27 cellular contexts compared by ENCODE assay signal in the genomic region with DNA sequence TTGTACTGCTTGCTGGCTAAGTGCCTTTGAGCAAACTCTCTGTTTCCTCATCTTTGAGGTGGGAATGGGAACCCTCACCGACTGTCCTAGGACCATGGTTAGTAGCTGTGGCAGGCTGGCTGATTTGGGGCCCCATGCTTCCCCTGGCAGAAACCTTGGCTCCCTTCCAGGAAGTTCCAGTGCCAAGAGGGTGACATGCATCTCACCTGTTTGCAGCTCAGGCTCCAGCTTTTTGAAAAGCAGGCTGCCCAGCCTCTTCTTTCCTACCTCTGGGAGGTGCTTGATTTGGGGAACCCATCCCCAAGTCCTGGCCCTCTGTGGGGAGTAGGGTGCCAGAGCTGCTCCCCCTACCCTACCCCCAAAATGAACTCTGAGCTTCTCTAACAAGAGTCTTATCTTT. TPM values are rescaled to one million over a fixed set of nuclear protein-coding genes. Genes with fewer than 3 reads are reported as not detected.
DNase-seq lines count a peak whose midpoint lies in the region; ATAC-seq, FAIRE-seq and TF ChIP-seq lines count a peak whose summit lies in the region.
"Had no signal": no experiment of that assay in that cellular context is flagged by ENCODE, and none has a peak within 500 bp of the region (broad histone marks: within the 10 kb centered on the region; RNA-seq: fewer than 3 reads in every experiment).

No MANE protein-coding gene starts in this region.

- H3K9me3 ChIP-seq in BLaER1 treated with 17β-estradiol and CSF1 and Interleukin-3, amounts not matched to agents 10 nM and 100 nM (replicated peaks in 1 of 11), result no peaks in the 10 kb centered on the region
- no peaks in the 10 kb centered on the region for H3K9me3 ChIP-seq in GM12878 (replicated peaks; ENCODE audit: control insufficient read depth, insufficient read depth, low read length)
- H3K9me3 ChIP-seq: left ventricle myocardium inferior, neutrophil, prostate gland had no signal

- CTCF ChIA-PET in GM12878 (lab: Yijun Ruan, JAX), result interaction anchor here (0.7 to 3.1 kb wide), 8 partner anchors 17 to 310 kb away, joined by 3 to 19 read pairs (median 10); a partner anchor contains a TSS

- TF ChIP-seq POLR2A in GM12878 (IDR thresholded peaks at IDR 0.05; ENCODE audit: low read depth, low read length), result no peak

- DNase-seq in G401 (ENCODE audit: low spot score) (peak; percentile 44), NCI-H2171 (lab: John Stamatoyannopoulos, UW) (peak; percentile 31), GM12878 (ENCODE audit: low read depth, low spot score) (no peak), NOMO-1 (lab: John Stamatoyannopoulos, UW; ENCODE audit: unreplicated experiment in 2 of 2) (no peak), ACHN (no peak)
- DNase-seq: activated CD4-positive, alpha-beta memory T cell treated with anti-CD3 and anti-CD28 coated beads for 36 hours; activated CD4-positive, CD25-positive, alpha-beta regulatory T cell; activated CD8-positive, alpha-beta memory T cell treated with anti-CD3 and anti-CD28 coated beads, Interleukin-2, amount 50 U/mL, for 48 hours; CD4-positive, alpha-beta T cell; effector memory CD4-positive, alpha-beta T cell; left ventricle myocardium inferior; NCI-H187; NCI-H446; NK-92 treated with Interleukin-12 subunit alpha and Interleukin-12 subunit beta, amount 100 ng/mL, for 24 hours; stimulated activated CD4-positive, alpha-beta T cell treated with anti-CD3 and anti-CD28 coated beads, Interleukin-12 subunit alpha, Interleukin-12 subunit beta, amount 100 ng/mL, for 4 hours; stimulated activated CD4-positive, alpha-beta T cell treated with anti-CD3 and anti-CD28 coated beads, Interleukin-4, amount 100 ng/mL, for 24 hours had no signal

- TF ChIP-seq EP300 in GM12878 (IDR thresholded peaks at IDR 0.05; ENCODE audit: borderline replicate concordance in 1 of 2, control insufficient read depth in 1 of 2, low read depth in 2 of 2, low read length in 2 of 2), result no peak

- H3K36me3 ChIP-seq in BLaER1 treated with 17β-estradiol and CSF1 and Interleukin-3, amounts not matched to agents 10 nM and 100 nM, result peaks cover 0 to 14% (median 0%) of the 10 kb centered on the region in 11 experiments; a peak in 2 of 22 replicates
- no peaks in the 10 kb centered on the region; a peak in 1 of 4 replicates for H3K36me3 ChIP-seq in GM12878 (ENCODE audit: control insufficient read depth in 2 of 2, insufficient read depth in 2 of 2, low read length in 1 of 2)
- H3K36me3 ChIP-seq: neutrophil, prostate gland had no signal

- POLR2A ChIA-PET in GM12878 (lab: Charles Lee), result interaction anchor here (0.5 to 3.2 kb wide), 11 partner anchors 10 to 552 kb away, joined by 3 to 23 read pairs (median 6); a partner anchor contains a TSS

- H3K9ac ChIP-seq in BLaER1 treated with 17β-estradiol and CSF1 and Interleukin-3, amounts not matched to agents 10 nM and 100 nM, result no peak overlapping the region
- peak overlapping the region; percentile 24; the same call in 1 of the 2 replicates for H3K9ac ChIP-seq in GM12878 (ENCODE audit: control insufficient read depth, insufficient read depth, low read length)

- H3K4me1 ChIP-seq in BLaER1 treated with 17β-estradiol and CSF1 and Interleukin-3, amounts not matched to agents 10 nM and 100 nM, result peaks cover 8 to 62% (median 49%) of the 10 kb centered on the region in 10 experiments; a peak in 19 of 20 replicates
- H3K4me1 ChIP-seq in GM12878 (ENCODE audit: control insufficient read depth, insufficient read depth, low read length), result peaks cover 70% of the 10 kb centered on the region
- H3K4me1 ChIP-seq: prostate gland had no signal

- TF ChIP-seq RAD21 in GM12878 (IDR thresholded peaks at IDR 0.05; ENCODE audit: insufficient read depth, low read depth, low read length), result no peak

- H2AFZ ChIP-seq in GM12878 (ENCODE audit: control insufficient read depth, low read depth, low read length), result no peak overlapping the region

- intact Hi-C loops in GM12878 (cut with micrococcal nuclease; ENCODE audit: unreplicated experiment), result loop anchor here (2.0 kb wide), 1 partner anchor 367 kb away; no protein-coding TSS in a partner anchor

- H3K79me2 ChIP-seq in GM12878 (ENCODE audit: control insufficient read depth, insufficient read depth, low read length), result no peaks in the 10 kb centered on the region

- WGBS in GM12878 (ENCODE audit: insufficient coverage, insufficient replicate concordance, low lambda C conversion rate, missing lambda C conversion rate), result 50% methylated on average over 1 of the region's 1 CpG

- no peak overlapping the region for H3K27ac ChIP-seq in BLaER1 treated with 17β-estradiol and CSF1 and Interleukin-3, amounts not matched to agents 10 nM and 100 nM
- peak overlapping the region; percentile 75 for H3K27ac ChIP-seq in GM12878 (ENCODE audit: control insufficient read depth, insufficient read depth)
- H3K27ac ChIP-seq: coronary artery, HL-60, left ventricle myocardium inferior, neutrophil, prostate gland had no signal

- TF ChIP-seq CTCF in GM12878 (IDR thresholded peaks at IDR 0.05 in 2 of 3, conservative IDR thresholded peaks at IDR 0.05 in 1 of 3; ENCODE audit: control insufficient read depth in 2 of 3, extremely low read depth in 1 of 3, insufficient read depth in 1 of 3, low read depth in 3 of 3, low read length in 3 of 3), result no peak

- ATAC-seq in GM12878 (no peak), GM18520 (IDR thresholded peaks at IDR 0.05; ENCODE audit: unreplicated experiment) (no peak)
- ATAC-seq: activated naive CD4-positive, alpha-beta T cell treated with anti-CD3 and anti-CD28 coated beads, Interleukin-2, amount 50 U/mL, for 72 hours; Panc1; sciatic nerve; stimulated activated effector memory CD8-positive, alpha-beta T cell treated with anti-CD3 and anti-CD28 coated beads, Interleukin-12 subunit alpha, Interleukin-12 subunit beta, amount 100 ng/mL, for 72 hours had no signal

- H3K27me3 ChIP-seq in BLaER1 treated with 17β-estradiol and CSF1 and Interleukin-3, amounts not matched to agents 10 nM and 100 nM, result peaks cover 0 to 9% (median 4%) of the 10 kb centered on the region in 11 experiments; a peak in 4 of 22 replicates
- H3K27me3 ChIP-seq in GM12878 (replicated peaks in 1 of 2; ENCODE audit: control insufficient read depth in 2 of 2, insufficient read depth in 2 of 2, low read length in 1 of 2), result no peaks in the 10 kb centered on the region
- H3K27me3 ChIP-seq: neutrophil had no signal

- H3K4me2 ChIP-seq in BLaER1 treated with 17β-estradiol and CSF1 and Interleukin-3, amounts not matched to agents 10 nM and 100 nM, result peak overlapping the region in 7 of 11 experiments; percentile 3 to 49 (median 30); a peak in 10 of 22 replicates
- no peak overlapping the region for H3K4me2 ChIP-seq in GM12878 (ENCODE audit: control insufficient read depth, insufficient read depth)

- SMC1A ChIA-PET in GM12878 (lab: Charles Lee; ENCODE audit: uncharacterized antibody, unreplicated experiment), result interaction anchor here (0.8 to 4.4 kb wide), 14 partner anchors 16 to 370 kb away, joined by 3 to 70 read pairs (median 10); a partner anchor contains a TSS

- in situ Hi-C loops in G401 (cut with HindIII; ENCODE audit: low sequenced_read_pairs) (no loop called here), GM12878 (cut with MboI) (no loop called here), ACHN (cut with HindIII; ENCODE audit: low pct_ligation_motif_present, low pct_unique_long_range_greater_than_20kb, low sequenced_read_pairs) (no loop called here)

- RAD21 ChIA-PET in GM12878 (lab: Charles Lee; ENCODE audit: unreplicated experiment), result interaction anchor here (0.5 to 3.1 kb wide), 14 partner anchors 10 to 578 kb away, joined by 3 to 57 read pairs (median 7); a partner anchor contains a TSS

- FAIRE-seq in GM12878 (lab: Jason Lieb, UNC), result no peak
- FAIRE-seq: islet of Langerhans had no signal

- H4K20me1 ChIP-seq in BLaER1 treated with 17β-estradiol and CSF1 and Interleukin-3, amounts not matched to agents 10 nM and 100 nM, result peaks cover 4 to 49% (median 30%) of the 10 kb centered on the region in 11 experiments; a peak in 20 of 22 replicates
- no peaks in the 10 kb centered on the region for H4K20me1 ChIP-seq in GM12878 (ENCODE audit: control insufficient read depth, insufficient read depth)

- H3K4me3 ChIP-seq in BLaER1 treated with 17β-estradiol and CSF1 and Interleukin-3, amounts not matched to agents 10 nM and 100 nM, result no peak overlapping the region
- H3K4me3 ChIP-seq in GM12878, result no peak overlapping the region
- H3K4me3 ChIP-seq: coronary artery, left ventricle myocardium inferior, prostate gland had no signal

- no TSS peak for BruUV-seq in GM12878 (replicated peaks; lab: Mats Ljungman, UMichigan)

TF ChIP-seq in GM12878, 131 proteins besides CTCF, POLR2A, EP300 and RAD21 (continues in another document):
- no peak for TF ChIP-seq CBX3 (IDR thresholded peaks at IDR 0.05; ENCODE audit: borderline replicate concordance, low read depth)

RNA-seq across cellular contexts. Expression of a gene that starts 50.8 kb away (rescaled TPM):
- 280 and 333 TPM in 2 replicates for total RNA-seq in G401 (2014; rRNA removed; shearing (Covaris generic))
- 70.8 and 70.9 TPM in 2 replicates for total RNA-seq in GM12878 (2013; cell fraction: nucleolus; rRNA removed)
- total RNA-seq in GM12878 (2014; rRNA removed) (128 and 141 TPM in 2 replicates), GM12878 (2014; rRNA removed; fragmentation: Illumina TruSeq; extraction: Trizol) (148 and 152 TPM in 2 replicates), GM12878 (2021) (182 and 204 TPM in 2 replicates)
- 108 TPM for polyA plus RNA-seq in GM12878 (2011; ENCODE audit: low read depth)
- polyA plus RNA-seq in GM12878 (2011; rRNA removed) (387 and 412 TPM in 2 replicates), GM12878 (2014; fragmentation: Illumina TruSeq; extraction: Trizol) (274 and 338 TPM in 2 replicates), GM12878 (2014; fragmentation: Nextera tagmentation; extraction: Ambion mirVana) (100 to 1,000 TPM; 155 to 179 TPM), GM12878 (2014; rRNA removed) (218 and 266 TPM in 2 replicates), GM12878 (2016; fragmentation: Nextera tagmentation; extraction: Ambion mirVana) (100 to 1,000 TPM; 275 to 291 TPM)
- polyA plus RNA-seq in GM12878 (2011; cell fraction: cytosol; rRNA removed), result 245 and 314 TPM in 2 replicates
- polyA plus RNA-seq in GM12878 (2011; cell fraction: nucleus; rRNA removed), result 170 and 179 TPM in 2 replicates
- polyA plus RNA-seq in GM12878 (2012), result 175 and 233 TPM in 2 replicates
- 143 and 310 TPM in 2 replicates for polyA minus RNA-seq in GM12878 (2011; rRNA and poly(A)+ RNA removed)
- 48.4 and 63.4 TPM in 2 replicates for polyA minus RNA-seq in GM12878 (2011; cell fraction: cytosol; rRNA and poly(A)+ RNA removed)
- polyA minus RNA-seq in GM12878 (2011; cell fraction: nucleus; rRNA and poly(A)+ RNA removed), result 14.7 and 27.4 TPM in 2 replicates

Comparison
In these comparisons a context has a peak if more than half of its experiments do, and no peak if none do; other contexts are left out.
1. DNase-seq: peak in G401 (single experiment) and NCI-H2171 (single experiment); none in GM12878 (single experiment), NOMO-1 (0 of 2) and ACHN (single experiment).